In genomic region chr12:82774666-82775065, GRCh38 we compare ENCODE assay signal across 27 cellular contexts.
DNase-seq lines count a peak whose midpoint lies in the region; ATAC-seq, FAIRE-seq and TF ChIP-seq lines count a peak whose summit lies in the region.
"Had no signal": no experiment of that assay in that cellular context is flagged by ENCODE, and none has a peak within 500 bp of the region (broad histone marks: within the 10 kb centered on the region; RNA-seq: fewer than 3 reads in every experiment).

No MANE protein-coding gene starts in this region.

- no peak overlapping the region for H3K4me2 ChIP-seq in neural progenitor cell
- H3K4me2 ChIP-seq: A549; BLaER1 treated with 17β-estradiol and CSF1 and Interleukin-3, amounts not matched to agents 10 nM and 100 nM had no signal

- H3K9ac ChIP-seq in neural progenitor cell, result no peak overlapping the region
- H3K9ac ChIP-seq: BLaER1 treated with 17β-estradiol and CSF1 and Interleukin-3, amounts not matched to agents 10 nM and 100 nM; GM23248 had no signal

- peaks cover 2% of the 10 kb centered on the region for H3K27me3 Mint-ChIP-seq in neural progenitor cell (ENCODE audit: insufficient read depth, low read depth)
- H3K27me3 Mint-ChIP-seq: CD4-positive, alpha-beta T cell; CD8-positive, alpha-beta memory T cell had no signal

- DNase-seq in astrocyte of the hippocampus (ENCODE audit: low read depth, low spot score) (peak; percentile 12), neural progenitor cell (ENCODE audit: low spot score) (no peak), sigmoid colon (no peak), substantia nigra (lab: John Stamatoyannopoulos, UW) (no peak), HTR-8/SVneo (ENCODE audit: insufficient read length, low spot score) (no peak), NCI-H2227 (lab: John Stamatoyannopoulos, UW; ENCODE audit: unreplicated experiment) (no peak)
- no peak for DNase-seq in stimulated activated CD8-positive, alpha-beta memory T cell treated with anti-CD3 and anti-CD28 coated beads, Interleukin-4, amount 100 ng/mL, for 48 hours
- DNase-seq: 8988T; ACHN; AML-193; BE2C; CD4-positive, alpha-beta T cell; CD8-positive, alpha-beta memory T cell; DMS53; DMS79 treated with DMSO at 0.1 percent for 48 hours; GF-D8; GM23248; H7; HCEC 1CT had no signal

- H3K9me3 Mint-ChIP-seq in neural progenitor cell, result peaks cover 3% of the 10 kb centered on the region
- H3K9me3 Mint-ChIP-seq: CD4-positive, alpha-beta T cell; CD8-positive, alpha-beta memory T cell had no signal

- H3K4me3 Mint-ChIP-seq in neural progenitor cell, result no peak overlapping the region
- H3K4me3 Mint-ChIP-seq: CD14-positive monocyte; CD4-positive, alpha-beta T cell; CD8-positive, alpha-beta memory T cell had no signal

- H3K36me3 ChIP-seq in neural progenitor cell (no peaks in the 10 kb centered on the region), sigmoid colon (no peaks in the 10 kb centered on the region)
- H3K36me3 ChIP-seq: BE2C; BLaER1 treated with 17β-estradiol and CSF1 and Interleukin-3, amounts not matched to agents 10 nM and 100 nM had no signal

- H3K36me3 Mint-ChIP-seq in neural progenitor cell, result no peaks in the 10 kb centered on the region

- intact Hi-C loops in sigmoid colon (cut with DNase I), result no loop called here

- H3K27me3 ChIP-seq in neural progenitor cell (peaks cover 21% of the 10 kb centered on the region), sigmoid colon (no peaks in the 10 kb centered on the region)
- H3K27me3 ChIP-seq: BE2C; BLaER1 treated with 17β-estradiol and CSF1 and Interleukin-3, amounts not matched to agents 10 nM and 100 nM had no signal

- H3K9me3 ChIP-seq in neural progenitor cell (ENCODE audit: low read depth) (no peaks in the 10 kb centered on the region), sigmoid colon (no peaks in the 10 kb centered on the region)
- H3K9me3 ChIP-seq: A549; BE2C; BLaER1 treated with 17β-estradiol and CSF1 and Interleukin-3, amounts not matched to agents 10 nM and 100 nM had no signal

- H3K27ac Mint-ChIP-seq in neural progenitor cell, result peak overlapping the region; percentile 14
- H3K27ac Mint-ChIP-seq: CD4-positive, alpha-beta T cell; CD8-positive, alpha-beta memory T cell had no signal

- no peak for ATAC-seq in HG03196 (IDR thresholded peaks at IDR 0.05; ENCODE audit: unreplicated experiment)
- ATAC-seq: A549 had no signal

- peaks cover 6% of the 10 kb centered on the region for H3K4me1 Mint-ChIP-seq in neural progenitor cell
- H3K4me1 Mint-ChIP-seq: CD14-positive monocyte; CD8-positive, alpha-beta memory T cell had no signal

- no peak for TF ChIP-seq POLR2A in sigmoid colon (IDR thresholded peaks at IDR 0.05)

- H3K4me1 ChIP-seq in neural progenitor cell (no peaks in the 10 kb centered on the region), sigmoid colon (peaks cover 0 to 22% (median 20%) of the 10 kb centered on the region in 4 donors)
- H3K4me1 ChIP-seq: A549; BE2C; BLaER1 treated with 17β-estradiol and CSF1 and Interleukin-3, amounts not matched to agents 10 nM and 100 nM had no signal

- TF ChIP-seq CTCF in neural progenitor cell (IDR thresholded peaks at IDR 0.05), result no peak
- TF ChIP-seq CTCF in sigmoid colon (IDR thresholded peaks at IDR 0.05), result no peak

- WGBS in sigmoid colon, 2 donors, result 73 to 82% methylated on average over 5 of the region's 5 CpGs

- no peaks in the 10 kb centered on the region for H3K79me2 ChIP-seq in neural progenitor cell (ENCODE audit: low read depth)

- H3F3A ChIP-seq in neural progenitor cell (ENCODE audit: low read depth), result no peaks in the 10 kb centered on the region

- TF ChIP-seq EP300 in sigmoid colon (IDR thresholded peaks at IDR 0.05), result no peak

- peaks cover 43% of the 10 kb centered on the region for H4K20me1 ChIP-seq in neural progenitor cell (ENCODE audit: low read depth)
- H4K20me1 ChIP-seq: BLaER1 treated with 17β-estradiol and CSF1 and Interleukin-3, amounts not matched to agents 10 nM and 100 nM had no signal

- H2AFZ ChIP-seq in neural progenitor cell (replicated peaks), result no peak overlapping the region
- H2AFZ ChIP-seq: GM23248 had no signal

- H3K27ac ChIP-seq in neural progenitor cell (no peak overlapping the region), sigmoid colon (peak overlapping the region in 3 of 4 donors; percentile 26 to 66 (median 61)), substantia nigra (ENCODE audit: low read depth, low read length, poor library complexity, severe bottlenecking) (peak overlapping the region; percentile 45)
- H3K27ac ChIP-seq: A549; BLaER1 treated with 17β-estradiol and CSF1 and Interleukin-3, amounts not matched to agents 10 nM and 100 nM; GM23248 had no signal

- no peak overlapping the region for H3K4me3 ChIP-seq in neural progenitor cell
- H3K4me3 ChIP-seq in sigmoid colon, result no peak overlapping the region
- H3K4me3 ChIP-seq: A549; BLaER1 treated with 17β-estradiol and CSF1 and Interleukin-3, amounts not matched to agents 10 nM and 100 nM; GM23248 had no signal

- no peak for FAIRE-seq in HTR-8/SVneo (lab: Jason Lieb, UNC)
- FAIRE-seq: A549, D721Med, GM12891, GM18507, H1 had no signal
